1 cellular context compared by ENCODE assay signal in the genomic region with DNA sequence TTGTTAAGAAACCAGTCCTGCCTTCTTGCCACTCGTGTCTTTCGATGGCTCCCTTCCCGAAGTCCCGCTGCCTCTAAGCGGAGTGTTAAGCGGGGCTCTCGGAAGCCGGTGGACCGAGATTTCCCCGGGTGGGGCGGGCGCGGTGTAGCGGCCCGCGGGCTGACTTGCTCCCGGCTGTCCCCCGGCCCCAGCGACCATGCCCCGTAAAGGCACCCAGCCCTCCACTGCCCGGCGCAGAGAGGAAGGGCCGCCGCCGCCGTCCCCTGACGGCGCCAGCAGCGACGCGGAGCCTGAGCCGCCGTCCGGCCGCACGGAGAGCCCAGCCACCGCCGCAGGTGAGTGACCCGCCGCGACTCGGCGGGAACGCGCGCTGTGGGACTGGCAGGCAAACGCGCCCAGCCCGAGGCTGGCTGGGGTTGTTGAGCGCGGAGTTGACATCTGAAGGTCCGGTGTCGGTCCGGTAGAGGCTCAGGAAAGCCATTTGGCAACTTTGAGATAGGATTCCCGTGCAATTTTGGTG.
A peak's percentile ranks its signal among the peaks of the same experiment; 100 is the strongest.
TF ChIP-seq lines count a peak whose summit lies in the region.

No MANE protein-coding gene starts in this region.

TF ChIP-seq in K562, 482 proteins besides CTCF, POLR2A, EP300 and RAD21 (continues in another document):
- TF ChIP-seq E2F6 (IDR thresholded peaks at IDR 0.05; ENCODE audit: borderline replicate concordance in 1 of 2, extremely low read depth in 1 of 2, insufficient read depth in 1 of 2, insufficient read length in 1 of 2, low read depth in 1 of 2, low read length in 1 of 2, poor library complexity in 1 of 2, severe bottlenecking in 1 of 2) = peak in 1 of 2 experiments; percentile 7
- TF ChIP-seq PCBP2 (IDR thresholded peaks at IDR 0.05; ENCODE audit: low read depth, low read length, poor library complexity, severe bottlenecking) = no peak
- TF ChIP-seq, protein P1, sequence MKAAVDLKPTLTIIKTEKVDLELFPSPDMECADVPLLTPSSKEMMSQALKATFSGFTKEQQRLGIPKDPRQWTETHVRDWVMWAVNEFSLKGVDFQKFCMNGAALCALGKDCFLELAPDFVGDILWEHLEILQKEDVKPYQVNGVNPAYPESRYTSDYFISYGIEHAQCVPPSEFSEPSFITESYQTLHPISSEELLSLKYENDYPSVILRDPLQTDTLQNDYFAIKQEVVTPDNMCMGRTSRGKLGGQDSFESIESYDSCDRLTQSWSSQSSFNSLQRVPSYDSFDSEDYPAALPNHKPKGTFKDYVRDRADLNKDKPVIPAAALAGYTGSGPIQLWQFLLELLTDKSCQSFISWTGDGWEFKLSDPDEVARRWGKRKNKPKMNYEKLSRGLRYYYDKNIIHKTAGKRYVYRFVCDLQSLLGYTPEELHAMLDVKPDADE (conservative IDR thresholded peaks at IDR 0.05; ENCODE audit: control insufficient read depth, low read depth, low read length) = peak; percentile 63; the same call in 1 of the 2 replicates
- no peak for TF ChIP-seq ZNF584 (CRISPR knock-in tag; IDR thresholded peaks at IDR 0.05; ENCODE audit: low read depth)
- TF ChIP-seq, protein P2, sequence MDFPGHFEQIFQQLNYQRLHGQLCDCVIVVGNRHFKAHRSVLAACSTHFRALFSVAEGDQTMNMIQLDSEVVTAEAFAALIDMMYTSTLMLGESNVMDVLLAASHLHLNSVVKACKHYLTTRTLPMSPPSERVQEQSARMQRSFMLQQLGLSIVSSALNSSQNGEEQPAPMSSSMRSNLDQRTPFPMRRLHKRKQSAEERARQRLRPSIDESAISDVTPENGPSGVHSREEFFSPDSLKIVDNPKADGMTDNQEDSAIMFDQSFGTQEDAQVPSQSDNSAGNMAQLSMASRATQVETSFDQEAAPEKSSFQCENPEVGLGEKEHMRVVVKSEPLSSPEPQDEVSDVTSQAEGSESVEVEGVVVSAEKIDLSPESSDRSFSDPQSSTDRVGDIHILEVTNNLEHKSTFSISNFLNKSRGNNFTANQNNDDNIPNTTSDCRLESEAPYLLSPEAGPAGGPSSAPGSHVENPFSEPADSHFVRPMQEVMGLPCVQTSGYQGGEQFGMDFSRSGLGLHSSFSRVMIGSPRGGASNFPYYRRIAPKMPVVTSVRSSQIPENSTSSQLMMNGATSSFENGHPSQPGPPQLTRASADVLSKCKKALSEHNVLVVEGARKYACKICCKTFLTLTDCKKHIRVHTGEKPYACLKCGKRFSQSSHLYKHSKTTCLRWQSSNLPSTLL (IDR thresholded peaks at IDR 0.05) = no peak
- TF ChIP-seq PRPF4 (IDR thresholded peaks at IDR 0.05; ENCODE audit: insufficient read depth, low read depth, low read length, poor library complexity, severe bottlenecking) = no peak
- TF ChIP-seq HMGN3 (IDR thresholded peaks at IDR 0.05; ENCODE audit: borderline replicate concordance, extremely low read depth, insufficient read length, low read depth, low read length) = peak; percentile 51
- TF ChIP-seq KHSRP (IDR thresholded peaks at IDR 0.05) = no peak
- TF ChIP-seq FIP1L1 (IDR thresholded peaks at IDR 0.05; ENCODE audit: low read depth, low read length, poor library complexity, severe bottlenecking) = peak; percentile 67
- TF ChIP-seq PCBP1 (IDR thresholded peaks at IDR 0.05; ENCODE audit: low read depth, low read length, poor library complexity, severe bottlenecking) = peak; percentile 71
- TF ChIP-seq RBFOX2 (IDR thresholded peaks at IDR 0.05; ENCODE audit: low read depth, low read length) = peak; percentile 91
- no peak for TF ChIP-seq ZNF589 (CRISPR knock-in tag; IDR thresholded peaks at IDR 0.05; ENCODE audit: low read depth)
- TF ChIP-seq NONO (IDR thresholded peaks at IDR 0.05; ENCODE audit: low read depth in 2 of 2, low read length in 1 of 2) = 0 out of 4 replicates have a peak, but pooled peaks of 1 of the 2 experiments have one; percentile 18
- TF ChIP-seq SMC3 (conservative IDR thresholded peaks at IDR 0.05; ENCODE audit: insufficient read depth, low read depth, low read length) = no peak
- TF ChIP-seq KAT7 (CRISPR knock-in tag; IDR thresholded peaks at IDR 0.05; ENCODE audit: borderline replicate concordance) = peak; percentile 80
- TF ChIP-seq RBM22 (IDR thresholded peaks at IDR 0.05; ENCODE audit: low read depth, low read length, poor library complexity, severe bottlenecking) = peak; percentile 68
- no peak for TF ChIP-seq POLR2B (IDR thresholded peaks at IDR 0.05; ENCODE audit: low read depth, partially characterized antibody)
- 0 out of 2 replicates have a peak, but pooled peaks have one; percentile 68 for TF ChIP-seq ZC3H4 (CRISPR knock-in tag; IDR thresholded peaks at IDR 0.05; ENCODE audit: borderline replicate concordance)
- TF ChIP-seq, protein P3, sequence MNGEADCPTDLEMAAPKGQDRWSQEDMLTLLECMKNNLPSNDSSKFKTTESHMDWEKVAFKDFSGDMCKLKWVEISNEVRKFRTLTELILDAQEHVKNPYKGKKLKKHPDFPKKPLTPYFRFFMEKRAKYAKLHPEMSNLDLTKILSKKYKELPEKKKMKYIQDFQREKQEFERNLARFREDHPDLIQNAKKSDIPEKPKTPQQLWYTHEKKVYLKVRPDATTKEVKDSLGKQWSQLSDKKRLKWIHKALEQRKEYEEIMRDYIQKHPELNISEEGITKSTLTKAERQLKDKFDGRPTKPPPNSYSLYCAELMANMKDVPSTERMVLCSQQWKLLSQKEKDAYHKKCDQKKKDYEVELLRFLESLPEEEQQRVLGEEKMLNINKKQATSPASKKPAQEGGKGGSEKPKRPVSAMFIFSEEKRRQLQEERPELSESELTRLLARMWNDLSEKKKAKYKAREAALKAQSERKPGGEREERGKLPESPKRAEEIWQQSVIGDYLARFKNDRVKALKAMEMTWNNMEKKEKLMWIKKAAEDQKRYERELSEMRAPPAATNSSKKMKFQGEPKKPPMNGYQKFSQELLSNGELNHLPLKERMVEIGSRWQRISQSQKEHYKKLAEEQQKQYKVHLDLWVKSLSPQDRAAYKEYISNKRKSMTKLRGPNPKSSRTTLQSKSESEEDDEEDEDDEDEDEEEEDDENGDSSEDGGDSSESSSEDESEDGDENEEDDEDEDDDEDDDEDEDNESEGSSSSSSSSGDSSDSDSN (IDR thresholded peaks at IDR 0.05; ENCODE audit: borderline replicate concordance in 1 of 2, low read depth in 2 of 2, low read length in 2 of 2) = peak; percentile 52 to 88; a peak in 3 of 4 replicates
- TF ChIP-seq ZNF740 (CRISPR knock-in tag; IDR thresholded peaks at IDR 0.05) = 0 out of 2 replicates have a peak, but pooled peaks have one; percentile 3
- TF ChIP-seq ZNF740 (tag; IDR thresholded peaks at IDR 0.05) = no peak
- TF ChIP-seq SNIP1 (IDR thresholded peaks at IDR 0.05; ENCODE audit: low read depth) = no peak
- peak; percentile 33 for TF ChIP-seq CCNT2 (IDR thresholded peaks at IDR 0.05; ENCODE audit: borderline replicate concordance, extremely low read depth, insufficient read length, low read depth, low read length)
- 0 out of 2 replicates have a peak, but pooled peaks have one; percentile 17 for TF ChIP-seq AFF4 (CRISPR knock-in tag; IDR thresholded peaks at IDR 0.05)
- TF ChIP-seq NCOA1 (IDR thresholded peaks at IDR 0.05; ENCODE audit: low read depth) = no peak
- no peak for TF ChIP-seq C11orf30 (IDR thresholded peaks at IDR 0.05; ENCODE audit: low read depth)
- TF ChIP-seq RBBP5 (IDR thresholded peaks at IDR 0.05; ENCODE audit: borderline replicate concordance, insufficient read depth, low read length, poor library complexity, severe bottlenecking) = peak; percentile 87
- no peak; the same call in 1 of the 2 replicates for TF ChIP-seq ARID4B (CRISPR knock-in tag; IDR thresholded peaks at IDR 0.05)
- TF ChIP-seq ZNF143 (CRISPR knock-in tag; IDR thresholded peaks at IDR 0.05) = peak; percentile 32; the same call in 1 of the 2 replicates
- TF ChIP-seq POLR2G (IDR thresholded peaks at IDR 0.05; ENCODE audit: low read depth, low read length) = peak; percentile 84
- no peak for TF ChIP-seq KDM5B (IDR thresholded peaks at IDR 0.05; ENCODE audit: insufficient replicate concordance, low read depth, low read length)
- no peak for TF ChIP-seq DIDO1 (tag; IDR thresholded peaks at IDR 0.05; ENCODE audit: low read depth)
- TF ChIP-seq, protein P4, sequence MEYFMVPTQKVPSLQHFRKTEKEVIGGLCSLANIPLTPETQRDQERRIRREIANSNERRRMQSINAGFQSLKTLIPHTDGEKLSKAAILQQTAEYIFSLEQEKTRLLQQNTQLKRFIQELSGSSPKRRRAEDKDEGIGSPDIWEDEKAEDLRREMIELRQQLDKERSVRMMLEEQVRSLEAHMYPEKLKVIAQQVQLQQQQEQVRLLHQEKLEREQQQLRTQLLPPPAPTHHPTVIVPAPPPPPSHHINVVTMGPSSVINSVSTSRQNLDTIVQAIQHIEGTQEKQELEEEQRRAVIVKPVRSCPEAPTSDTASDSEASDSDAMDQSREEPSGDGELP (CRISPR knock-in tag; IDR thresholded peaks at IDR 0.05; ENCODE audit: borderline replicate concordance) = no peak
- TF ChIP-seq ARNT (IDR thresholded peaks at IDR 0.05) = no peak
- TF ChIP-seq HIVEP1 (CRISPR knock-in tag; IDR thresholded peaks at IDR 0.05) = no peak
- TF ChIP-seq ZNF263 (CRISPR knock-in tag; IDR thresholded peaks at IDR 0.05; ENCODE audit: borderline replicate concordance) = 0 out of 2 replicates have a peak, but pooled peaks have one; percentile 13
- peak; percentile 36 for TF ChIP-seq SAP30 (IDR thresholded peaks at IDR 0.05; ENCODE audit: borderline replicate concordance, insufficient read depth, low read depth, low read length, poor library complexity, severe bottlenecking)
- TF ChIP-seq TBP (optimal IDR thresholded peaks at IDR 0.05; ENCODE audit: low read depth, low read length) = no peak
